Comparison of ENCODE assay signal across 1 cellular context in genomic region chr3:113536627-113537101, GRCh38.
TF ChIP-seq lines count a peak whose summit lies in the region.

No MANE protein-coding gene starts in this region.

TF ChIP-seq in endothelial cell of umbilical vein, 7 proteins besides CTCF, POLR2A, EP300 and RAD21:
- TF ChIP-seq FOS (IDR thresholded peaks at IDR 0.05; ENCODE audit: borderline replicate concordance, insufficient read depth, low read length) (no peak), GATA2 (IDR thresholded peaks at IDR 0.05; ENCODE audit: insufficient read depth, insufficient read length, low read depth, low read length) (no peak), JUN (IDR thresholded peaks at IDR 0.05; ENCODE audit: borderline replicate concordance, insufficient read depth, insufficient read length, low read depth) (no peak), EZH2 (IDR thresholded peaks at IDR 0.05; ENCODE audit: borderline replicate concordance, low read depth, low read length, severe bottlenecking) (no peak), MYC (IDR thresholded peaks at IDR 0.05; ENCODE audit: low read depth, low read length) (no peak), POLR2AphosphoS5 (IDR thresholded peaks at IDR 0.05; ENCODE audit: insufficient read depth, low read depth, low read length) (no peak), MAX (IDR thresholded peaks at IDR 0.05; ENCODE audit: insufficient read depth, insufficient read length) (no peak)
TF ChIP-seq in endothelial cell of umbilical vein: peak in this region for 0.
